ENCODE assay signal across 9 cellular contexts in genomic region chr6:14721103-14721758, GRCh38.
A peak's percentile ranks its signal among the peaks of the same experiment; 100 is the strongest.
DNase-seq lines count a peak whose midpoint lies in the region; ATAC-seq, FAIRE-seq and TF ChIP-seq lines count a peak whose summit lies in the region.
"Had no signal": no experiment of that assay in that cellular context is flagged by ENCODE, and none has a peak within 500 bp of the region (broad histone marks: within the 10 kb centered on the region; RNA-seq: fewer than 3 reads in every experiment).

No MANE protein-coding gene starts in this region.

- peak overlapping the region; percentile 71 for H3K27ac Mint-ChIP-seq in T-helper 17 cell

- H3K27me3 ChIP-seq in right cardiac atrium (ENCODE audit: control insufficient read depth, insufficient read depth), result no peaks in the 10 kb centered on the region
- no peaks in the 10 kb centered on the region for H3K27me3 ChIP-seq in small intestine (ENCODE audit: control insufficient read depth in 2 of 2, insufficient read depth in 2 of 2, low read length in 2 of 2)
- H3K27me3 ChIP-seq in sigmoid colon, result no peaks in the 10 kb centered on the region
- no peaks in the 10 kb centered on the region for H3K27me3 ChIP-seq in transverse colon

- peaks cover 20% of the 10 kb centered on the region for H3K4me1 Mint-ChIP-seq in T-helper 17 cell

- peaks cover 4% of the 10 kb centered on the region for H3K4me1 ChIP-seq in right cardiac atrium (ENCODE audit: control insufficient read depth, insufficient read depth, low read length)
- peaks cover 0 to 2% of the 10 kb centered on the region in 2 donors for H3K4me1 ChIP-seq in small intestine (ENCODE audit: control insufficient read depth in 2 of 2, insufficient read depth in 1 of 2, low read depth in 1 of 2, low read length in 1 of 2)
- H3K4me1 ChIP-seq in sigmoid colon, result peaks cover 0 to 6% (median 0%) of the 10 kb centered on the region in 4 donors
- peaks cover 5 to 20% (median 9%) of the 10 kb centered on the region in 4 donors for H3K4me1 ChIP-seq in transverse colon

- TF ChIP-seq POLR2A in sigmoid colon (IDR thresholded peaks at IDR 0.05), result no peak
- no peak for TF ChIP-seq POLR2A in transverse colon (IDR thresholded peaks at IDR 0.05)

- H3K27ac ChIP-seq in right cardiac atrium (ENCODE audit: low read length), result no peak overlapping the region
- H3K27ac ChIP-seq in small intestine (ENCODE audit: low read depth in 1 of 2, low read length in 1 of 2), result no peak overlapping the region
- H3K27ac ChIP-seq in sigmoid colon, result peak overlapping the region in 1 of 4 donors; percentile 51
- peak overlapping the region in 1 of 4 donors; percentile 49 for H3K27ac ChIP-seq in transverse colon

- ATAC-seq in T-helper 17 cell (peak; percentile 29), right cardiac atrium (peak; percentile 48 to 68), GM19035 (IDR thresholded peaks at IDR 0.05; ENCODE audit: unreplicated experiment) (no peak)

- H3K9me3 ChIP-seq in T-helper 17 cell (ENCODE audit: control insufficient read depth, low read length, poor library complexity, severe bottlenecking), result no peaks in the 10 kb centered on the region
- H3K9me3 ChIP-seq in right cardiac atrium (ENCODE audit: control insufficient read depth, low read length), result no peaks in the 10 kb centered on the region
- no peaks in the 10 kb centered on the region for H3K9me3 ChIP-seq in small intestine (ENCODE audit: control insufficient read depth, low read depth)
- no peaks in the 10 kb centered on the region for H3K9me3 ChIP-seq in sigmoid colon
- no peaks in the 10 kb centered on the region for H3K9me3 ChIP-seq in transverse colon

- H3K36me3 ChIP-seq in small intestine (ENCODE audit: control insufficient read depth in 2 of 2, insufficient read depth in 2 of 2, low read length in 2 of 2) (no peaks in the 10 kb centered on the region), sigmoid colon (no peaks in the 10 kb centered on the region), transverse colon (no peaks in the 10 kb centered on the region)

- H3K4me3 Mint-ChIP-seq in T-helper 17 cell, result peak overlapping the region; percentile 7

- in situ Hi-C loops in transverse colon (cut with MboI; ENCODE audit: low pct_ligation_motif_present in 1 of 4, low pct_unique_long_range_greater_than_20kb in 1 of 4, low sequenced_read_pairs in 3 of 4), result no loop called here

- DNase-seq in M059J (ENCODE audit: low read depth) (peak; percentile 37), T-helper 17 cell (no peak), right cardiac atrium (no peak), small intestine (peak; percentile 16), sigmoid colon (no peak), transverse colon (no peak)
- DNase-seq: activated naive CD4-positive, alpha-beta T cell treated with Interleukin-2 at 50 U/mL for 16 hours; T-helper 9 cell had no signal

- TF ChIP-seq CTCF in sigmoid colon (IDR thresholded peaks at IDR 0.05) (no peak), transverse colon (IDR thresholded peaks at IDR 0.05) (no peak)

- H3K36me3 Mint-ChIP-seq in T-helper 17 cell (ENCODE audit: low read depth), result peaks cover 3% of the 10 kb centered on the region

- FAIRE-seq in small intestine (lab: Jason Lieb, UNC), result no peak

- intact Hi-C loops in right cardiac atrium (cut with DNase I), result no loop called here
- intact Hi-C loops in sigmoid colon (cut with DNase I), result no loop called here
- intact Hi-C loops in transverse colon (cut with DNase I; ENCODE audit: low total_unique reads), result no loop called here

- H3K27me3 Mint-ChIP-seq in T-helper 17 cell, result no peaks in the 10 kb centered on the region

- TF ChIP-seq EP300 in sigmoid colon (IDR thresholded peaks at IDR 0.05) (peak in 2 of 4 donors; percentile 7 to 15), transverse colon (IDR thresholded peaks at IDR 0.05; ENCODE audit: low read depth) (no peak)

- no peak overlapping the region for H3K4me3 ChIP-seq in right cardiac atrium (ENCODE audit: low read length)
- no peak overlapping the region for H3K4me3 ChIP-seq in small intestine (ENCODE audit: low read depth in 1 of 2, low read length in 2 of 2)
- H3K4me3 ChIP-seq in sigmoid colon, result no peak overlapping the region
- H3K4me3 ChIP-seq in transverse colon, result no peak overlapping the region

- 48% methylated on average over 9 of the region's 9 CpGs for WGBS in right cardiac atrium
- 44 to 49% (median 46%) methylated on average over 9 of the region's 9 CpGs for WGBS in small intestine, 3 donors
- 36 to 55% methylated on average over 9 of the region's 9 CpGs for WGBS in sigmoid colon, 2 donors
- 35 to 46% methylated on average over 6 to 9 of the region's 9 CpGs for WGBS in transverse colon (ENCODE audit: low coverage in 1 of 2), 2 donors

Comparison
In these comparisons a context has a peak if more than half of its experiments do, and no peak if none do; other contexts are left out.
1. DNase-seq: peak in M059J (single experiment) and small intestine (single experiment); none in T-helper 17 cell (0 of 3), right cardiac atrium (0 of 3), sigmoid colon (single experiment) and transverse colon (single experiment).